Comparison of ENCODE assay signal across 16 cellular contexts in the genomic region with DNA sequence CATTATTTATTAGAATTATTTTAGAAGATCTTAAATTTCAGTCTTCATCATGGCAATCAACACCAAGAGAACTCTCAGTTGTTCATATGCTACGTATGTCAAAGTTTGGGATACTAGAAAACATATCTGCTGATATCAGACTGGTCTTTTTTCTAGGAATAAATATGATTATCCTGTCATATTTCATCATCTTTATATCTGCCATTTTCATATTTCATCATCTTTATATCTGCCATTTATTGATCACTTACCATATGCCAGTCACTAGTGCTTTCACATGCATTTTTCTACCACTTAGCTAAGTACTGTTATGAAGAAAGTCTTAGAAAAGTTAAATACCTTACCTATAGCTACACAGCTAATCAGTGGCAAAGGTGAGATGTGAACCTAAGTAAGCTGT. TPM values are rescaled to one million over a fixed set of nuclear protein-coding genes. Genes with fewer than 3 reads are reported as not detected.
DNase-seq lines count a peak whose midpoint lies in the region; ATAC-seq, FAIRE-seq and TF ChIP-seq lines count a peak whose summit lies in the region.
"Had no signal": no experiment of that assay in that cellular context is flagged by ENCODE, and none has a peak within 500 bp of the region (broad histone marks: within the 10 kb centered on the region; RNA-seq: fewer than 3 reads in every experiment).

No MANE protein-coding gene starts in this region.

- H3K9ac ChIP-seq in HepG2 (ENCODE audit: insufficient read depth, low read depth, low read length) (no peak overlapping the region), kidney (ENCODE audit: low read length in 2 of 2) (no peak overlapping the region)

- H3K27me3 ChIP-seq in HepG2 (ENCODE audit: control insufficient read depth in 1 of 2, insufficient read depth in 2 of 2, low read length in 2 of 2): no peaks in the 10 kb centered on the region
- H3K27me3 ChIP-seq in right lobe of liver: no peaks in the 10 kb centered on the region
- H3K27me3 ChIP-seq in PC-9 (ENCODE audit: insufficient read depth, low read depth): no peaks in the 10 kb centered on the region
- no peaks in the 10 kb centered on the region for H3K27me3 ChIP-seq in upper lobe of right lung
- no peaks in the 10 kb centered on the region for H3K27me3 ChIP-seq in WERI-Rb-1 (ENCODE audit: insufficient read depth, low read depth, severe bottlenecking)
- H3K27me3 ChIP-seq: vagina had no signal

- TF ChIP-seq EP300 in HepG2 (IDR thresholded peaks at IDR 0.05; ENCODE audit: low read depth in 2 of 2, low read length in 2 of 2): no peak
- TF ChIP-seq EP300 in HepG2 (CRISPR knock-in tag; IDR thresholded peaks at IDR 0.05; ENCODE audit: borderline replicate concordance): no peak

- CTCF ChIA-PET in HepG2 (lab: Yijun Ruan, JAX; ENCODE audit: low intra/inter-chr PET ratio, low total read pairs): no interaction called here
- CTCF ChIA-PET in PC-9 (lab: Charles Lee): no interaction called here

- H3K27ac ChIP-seq in HepG2 (ENCODE audit: extremely low read length, insufficient read depth, low read length) (no peak overlapping the region), right lobe of liver (no peak overlapping the region), PC-9 (no peak overlapping the region), upper lobe of right lung (no peak overlapping the region), kidney (ENCODE audit: low read depth in 2 of 2, low read length in 2 of 2) (no peak overlapping the region), WERI-Rb-1 (no peak overlapping the region)
- H3K27ac ChIP-seq: vagina had no signal

- H3F3A ChIP-seq in PC-9 (ENCODE audit: insufficient read depth, low read depth): peaks cover 10% of the 10 kb centered on the region

- intact Hi-C loops in HepG2 (cut with micrococcal nuclease; ENCODE audit: unreplicated experiment): loop anchor here (5.0 to 10.0 kb wide), 3 partner anchors 103 to 983 kb away; a partner anchor contains a TSS
- intact Hi-C loops in right lobe of liver (cut with DNase I): no loop called here
- intact Hi-C loops in PC-9 (cut with micrococcal nuclease; ENCODE audit: unreplicated experiment): no loop called here
- intact Hi-C loops in upper lobe of right lung (cut with DNase I): no loop called here
- intact Hi-C loops in kidney (cut with DNase I): no loop called here

- 100% methylated on average over 1 of the region's 1 CpG for WGBS in HepG2 (ENCODE audit: low lambda C conversion rate)
- 100% methylated on average over 1 of the region's 1 CpG for WGBS in right lobe of liver (ENCODE audit: insufficient coverage, low coverage, low lambda C conversion rate, missing lambda C conversion rate)

- POLR2A ChIA-PET in HepG2 (lab: Yijun Ruan, JAX) (no interaction called here), PC-9 (lab: Charles Lee; ENCODE audit: unreplicated experiment) (no interaction called here)

- H3K9me3 ChIP-seq in HepG2 (ENCODE audit: low read length): no peaks in the 10 kb centered on the region
- no peaks in the 10 kb centered on the region for H3K9me3 ChIP-seq in right lobe of liver
- no peaks in the 10 kb centered on the region for H3K9me3 ChIP-seq in PC-9 (ENCODE audit: insufficient read depth, low read depth)
- H3K9me3 ChIP-seq in upper lobe of right lung: no peaks in the 10 kb centered on the region
- H3K9me3 ChIP-seq in kidney (ENCODE audit: control insufficient read depth in 1 of 2, low read length in 2 of 2): no peaks in the 10 kb centered on the region
- H3K9me3 ChIP-seq in WERI-Rb-1 (ENCODE audit: severe bottlenecking): no peaks in the 10 kb centered on the region
- H3K9me3 ChIP-seq: Caco-2, HAP-1, vagina had no signal

- ATAC-seq in HepG2 (no peak), right lobe of liver (no peak), upper lobe of right lung (no peak)

- peaks cover 63% of the 10 kb centered on the region for H3K79me2 ChIP-seq in HepG2 (ENCODE audit: insufficient read depth, low read length)
- H3K79me2 ChIP-seq in PC-9 (ENCODE audit: low read depth): peaks cover 72% of the 10 kb centered on the region

- H3K4me2 ChIP-seq in HepG2 (ENCODE audit: low read depth, low read length) (peak overlapping the region; percentile 76), PC-9 (peak overlapping the region; percentile 84)

- H3K36me3 ChIP-seq in HepG2 (replicated peaks in 1 of 2; ENCODE audit: control insufficient read depth in 1 of 2, insufficient read depth in 2 of 2, low read length in 2 of 2) (peaks cover 0 to 1% of the 10 kb centered on the region in 2 experiments; a peak in 1 of 5 replicates), right lobe of liver (no peaks in the 10 kb centered on the region), PC-9 (ENCODE audit: low read depth) (no peaks in the 10 kb centered on the region), upper lobe of right lung (no peaks in the 10 kb centered on the region), kidney (ENCODE audit: control insufficient read depth in 1 of 2, insufficient read depth in 2 of 2, low read length in 2 of 2) (no peaks in the 10 kb centered on the region), WERI-Rb-1 (peaks cover 8% of the 10 kb centered on the region)
- H3K36me3 ChIP-seq: HAP-1, vagina had no signal

- H3K4me1 ChIP-seq in HepG2 (ENCODE audit: insufficient read depth, low read length) (peaks cover 54% of the 10 kb centered on the region), right lobe of liver (peaks cover 0 to 19% (median 9%) of the 10 kb centered on the region in 4 donors), PC-9 (replicated peaks; ENCODE audit: insufficient read depth) (peaks cover 34% of the 10 kb centered on the region), upper lobe of right lung (peaks cover 48% of the 10 kb centered on the region), kidney (ENCODE audit: control insufficient read depth in 1 of 2, insufficient read depth in 1 of 2, low read depth in 1 of 2, low read length in 2 of 2) (peaks cover 2 to 11% of the 10 kb centered on the region in 2 donors)
- H3K4me1 ChIP-seq: Caco-2 had no signal

- in situ Hi-C loops in HepG2 (cut with HindIII; ENCODE audit: extremely low pct_ligation_motif_present, low pct_unique_long_range_greater_than_20kb): no loop called here

- H4K20me1 ChIP-seq in HepG2 (ENCODE audit: insufficient read depth, low read length) (peaks cover 8% of the 10 kb centered on the region; the same call in 1 of the 2 replicates), PC-9 (ENCODE audit: insufficient read depth) (no peaks in the 10 kb centered on the region)

- H2AFZ ChIP-seq in HepG2 (ENCODE audit: low read length) (no peak overlapping the region), PC-9 (no peak overlapping the region)

- DNase-seq in HepG2 (ENCODE audit: low spot score) (no peak), right lobe of liver (no peak), PC-9 (no peak), fibroblast of villous mesenchyme (ENCODE audit: low read depth) (no peak), upper lobe of right lung (no peak), kidney (no peak), NCI-H2196 treated with DMSO at 0.1 percent for 48 hours (lab: John Stamatoyannopoulos, UW; ENCODE audit: unreplicated experiment) (no peak), WERI-Rb-1 (no peak)
- DNase-seq: Caco-2, dermis blood vessel endothelial cell, NCI-H1105, NCI-H526, SIG-M5 had no signal

- FAIRE-seq in HepG2 (lab: Jason Lieb, UNC): peak; percentile 15
- no peak for FAIRE-seq in kidney (lab: Jason Lieb, UNC)

- H3K9me2 ChIP-seq in PC-9 (ENCODE audit: insufficient read depth): no peaks in the 10 kb centered on the region

- TF ChIP-seq RAD21 in HepG2 (CRISPR knock-in tag; IDR thresholded peaks at IDR 0.05): no peak

- TF ChIP-seq POLR2A in HepG2 (IDR thresholded peaks at IDR 0.05; ENCODE audit: insufficient read depth in 1 of 2, low read depth in 2 of 2, low read length in 2 of 2) (no peak), right lobe of liver (IDR thresholded peaks at IDR 0.05) (no peak)

- H3K4me3 ChIP-seq in HepG2 (replicated peaks in 1 of 3; ENCODE audit: insufficient read depth in 1 of 3, low read depth in 2 of 3, low read length in 3 of 3) (peak overlapping the region in 2 of 3 experiments; percentile 5 to 19; a peak in 3 of 6 replicates), right lobe of liver (no peak overlapping the region), PC-9 (peak overlapping the region; percentile 87; the same call in 1 of the 2 replicates), fibroblast of villous mesenchyme (ENCODE audit: low read depth, low read length) (peak overlapping the region; percentile 95), upper lobe of right lung (peak overlapping the region; percentile 82), kidney (ENCODE audit: low read length in 2 of 2) (no peak overlapping the region), WERI-Rb-1 (ENCODE audit: low read depth, low read length) (no peak overlapping the region)
- H3K4me3 ChIP-seq: vagina had no signal

- TF ChIP-seq CTCF in HepG2 (CRISPR knock-in tag; IDR thresholded peaks at IDR 0.05) (no peak), right lobe of liver (IDR thresholded peaks at IDR 0.05) (no peak), PC-9 (conservative IDR thresholded peaks at IDR 0.05) (no peak), fibroblast of villous mesenchyme (IDR thresholded peaks at IDR 0.05; ENCODE audit: insufficient read depth, low read depth, low read length) (no peak), upper lobe of right lung (IDR thresholded peaks at IDR 0.05) (no peak), kidney (IDR thresholded peaks at IDR 0.05; ENCODE audit: borderline replicate concordance, extremely low read depth, insufficient read depth) (no peak), WERI-Rb-1 (IDR thresholded peaks at IDR 0.05; ENCODE audit: low read depth, low read length) (no peak)

- BruUV-seq in HepG2 (replicated peaks; lab: Mats Ljungman, UMichigan) (no TSS peak), PC-9 (replicated peaks; lab: Mats Ljungman, UMichigan) (no TSS peak)

RNA-seq across cellular contexts. Expression of a gene that starts 2.8 kb away (rescaled TPM):
- 0.46 and 0.53 TPM in 2 replicates for total RNA-seq in HepG2 (2016; rRNA removed; fragmentation: Illumina TruSeq; extraction: Trizol)
- 0.18 and 0.30 TPM in 2 replicates for total RNA-seq in HepG2 (2016; cell fraction: cytosol; rRNA removed; fragmentation: Illumina TruSeq; extraction: Trizol; ENCODE audit: low read depth)
- 0.35 and 0.40 TPM in 2 replicates for total RNA-seq in HepG2 (2016; cell fraction: insoluble cytoplasmic fraction; rRNA removed; fragmentation: Illumina TruSeq; extraction: Trizol)
- 0.15 TPM in 1 of 2 replicates, not detected in the other for total RNA-seq in HepG2 (2016; cell fraction: membrane; rRNA removed; fragmentation: Illumina TruSeq; extraction: Trizol)
- 0.22 and 0.72 TPM in 2 replicates for total RNA-seq in HepG2 (2016; cell fraction: nucleus; rRNA removed; fragmentation: Illumina TruSeq; extraction: Trizol)
- polyA plus RNA-seq in HepG2 (2011; rRNA removed): 0.14 and 0.17 TPM in 2 replicates
- polyA plus RNA-seq in HepG2 (2011; cell fraction: cytosol; rRNA removed): 0.14 TPM in 1 of 2 replicates, not detected in the other
- 0.19 TPM in 1 of 2 replicates, not detected in the other for polyA plus RNA-seq in HepG2 (2011; cell fraction: nucleus; rRNA removed)
- polyA plus RNA-seq in HepG2 (2012): 0.25 and 0.43 TPM in 2 replicates
- 0.19 TPM in 1 of 2 replicates, not detected in the other for polyA plus RNA-seq in HepG2 (2016; cell fraction: cytosol; fragmentation: Illumina TruSeq; extraction: Trizol; ENCODE audit: low read depth)
- 0.25 and 0.34 TPM in 2 replicates for polyA plus RNA-seq in HepG2 (2016; cell fraction: insoluble cytoplasmic fraction; fragmentation: Illumina TruSeq; extraction: Trizol; ENCODE audit: low read depth)
- polyA plus RNA-seq in HepG2 (2016; cell fraction: membrane; fragmentation: Illumina TruSeq; extraction: Trizol; ENCODE audit: low read depth): 0.27 TPM in 1 of 2 replicates, not detected in the other
- polyA plus RNA-seq in HepG2 (2016; cell fraction: nucleus; fragmentation: Illumina TruSeq; extraction: Trizol; ENCODE audit: insufficient read depth, low read depth): not detected in 2 replicates
- polyA minus RNA-seq in HepG2 (2011; rRNA and poly(A)+ RNA removed; ENCODE audit: low replicate concordance): 0.34 TPM in 1 of 2 replicates, not detected in the other
- polyA minus RNA-seq in HepG2 (2011; cell fraction: cytosol; rRNA and poly(A)+ RNA removed): not detected in 2 replicates
- polyA minus RNA-seq in HepG2 (2011; cell fraction: nucleus; rRNA and poly(A)+ RNA removed): 1.1 TPM in 1 of 2 replicates, not detected in the other
- under 1 TPM in 3 of 6 experiments, not detected in 3; 0.18 to 0.24 (median 0.20) TPM for total RNA-seq in right lobe of liver
- total RNA-seq in PC-9 (2021): 0.80 and 0.81 TPM in 2 replicates
- total RNA-seq in fibroblast of villous mesenchyme: 0.43 and 0.64 TPM in 2 replicates
- 0.96 TPM for total RNA-seq in upper lobe of right lung
- 2.0 TPM for total RNA-seq in kidney
- 0.54 TPM for polyA plus RNA-seq in kidney (ENCODE audit: insufficient read depth, low read depth, low replicate concordance)
- total RNA-seq: dermis blood vessel endothelial cell, epithelial cell of proximal tubule had no signal

RNA-seq across cellular contexts. Expression of a gene that starts 2.9 kb away (rescaled TPM):
- total RNA-seq in HepG2 (2016; rRNA removed; fragmentation: Illumina TruSeq; extraction: Trizol) (43.7 and 48.4 TPM in 2 replicates), right lobe of liver (10 to 100 TPM; 20.2 to 54.9 (median 33.5) TPM), PC-9 (2021) (33.3 and 39.5 TPM in 2 replicates), fibroblast of villous mesenchyme (76.0 and 102 TPM in 2 replicates), upper lobe of right lung (84.6 TPM), kidney (59.0 TPM)
- total RNA-seq in HepG2 (2016; cell fraction: cytosol; rRNA removed; fragmentation: Illumina TruSeq; extraction: Trizol; ENCODE audit: low read depth): 20.5 and 21.3 TPM in 2 replicates
- 44.0 and 46.7 TPM in 2 replicates for total RNA-seq in HepG2 (2016; cell fraction: insoluble cytoplasmic fraction; rRNA removed; fragmentation: Illumina TruSeq; extraction: Trizol)
- total RNA-seq in HepG2 (2016; cell fraction: membrane; rRNA removed; fragmentation: Illumina TruSeq; extraction: Trizol): 52.1 and 54.6 TPM in 2 replicates
- total RNA-seq in HepG2 (2016; cell fraction: nucleus; rRNA removed; fragmentation: Illumina TruSeq; extraction: Trizol): 36.4 and 39.6 TPM in 2 replicates
- polyA plus RNA-seq in HepG2 (2011; rRNA removed) (38.2 and 49.8 TPM in 2 replicates), kidney (ENCODE audit: insufficient read depth, low read depth, low replicate concordance) (38.2 TPM)
- polyA plus RNA-seq in HepG2 (2011; cell fraction: cytosol; rRNA removed): 22.8 and 24.7 TPM in 2 replicates
- 38.0 and 42.2 TPM in 2 replicates for polyA plus RNA-seq in HepG2 (2011; cell fraction: nucleus; rRNA removed)
- polyA plus RNA-seq in HepG2 (2012): 45.5 and 51.6 TPM in 2 replicates
- polyA plus RNA-seq in HepG2 (2016; cell fraction: cytosol; fragmentation: Illumina TruSeq; extraction: Trizol; ENCODE audit: low read depth): 23.5 and 30.9 TPM in 2 replicates
- polyA plus RNA-seq in HepG2 (2016; cell fraction: insoluble cytoplasmic fraction; fragmentation: Illumina TruSeq; extraction: Trizol; ENCODE audit: low read depth): 59.9 and 65.2 TPM in 2 replicates
- polyA plus RNA-seq in HepG2 (2016; cell fraction: membrane; fragmentation: Illumina TruSeq; extraction: Trizol; ENCODE audit: low read depth): 52.0 and 57.2 TPM in 2 replicates
- polyA plus RNA-seq in HepG2 (2016; cell fraction: nucleus; fragmentation: Illumina TruSeq; extraction: Trizol; ENCODE audit: insufficient read depth, low read depth): 46.5 and 51.3 TPM in 2 replicates
- polyA minus RNA-seq in HepG2 (2011; rRNA and poly(A)+ RNA removed; ENCODE audit: low replicate concordance): 9.4 and 12.6 TPM in 2 replicates
- 26.1 and 30.8 TPM in 2 replicates for polyA minus RNA-seq in HepG2 (2011; cell fraction: cytosol; rRNA and poly(A)+ RNA removed)
- polyA minus RNA-seq in HepG2 (2011; cell fraction: nucleus; rRNA and poly(A)+ RNA removed): 90.8 and 117 TPM in 2 replicates

Comparison
In these comparisons a context has a peak if more than half of its experiments do, and no peak if none do; other contexts are left out.
1. H3K4me3 ChIP-seq: peak in HepG2 (2 of 3), PC-9 (single experiment), fibroblast of villous mesenchyme (single experiment) and upper lobe of right lung (single experiment); none in right lobe of liver (0 of 3), kidney (0 of 2) and WERI-Rb-1 (single experiment).